8 cellular contexts compared by ENCODE assay signal in genomic region chr12:13171921-13172859, GRCh38. TPM values are rescaled to one million over a fixed set of nuclear protein-coding genes. Genes with fewer than 3 reads are reported as not detected.
DNase-seq lines count a peak whose midpoint lies in the region; ATAC-seq and TF ChIP-seq lines count a peak whose summit lies in the region.

No MANE protein-coding gene starts in this region.

- TF ChIP-seq CTCF in HEK293 (tag by site-specific recombination; IDR thresholded peaks at IDR 0.05) (no peak), body of pancreas (IDR thresholded peaks at IDR 0.05) (no peak), mesothelial cell of epicardium (IDR thresholded peaks at IDR 0.05; ENCODE audit: unreplicated experiment) (no peak)

- no peaks in the 10 kb centered on the region for H3K36me3 Mint-ChIP-seq in mesothelial cell of epicardium
- peaks cover 3% of the 10 kb centered on the region for H3K36me3 Mint-ChIP-seq in activated naive CD4-positive, alpha-beta T cell treated with anti-CD3 and anti-CD28 coated beads, Interleukin-2, amount 10 ng/mL, durations not matched to agents 7 days and 5 days
- H3K36me3 Mint-ChIP-seq in natural killer cell treated with Interleukin-12 subunit alpha and Interleukin-12 subunit beta and Interleukin-15 and Interleukin-18, amount 100 ng/mL, for 72 hours, result no peaks in the 10 kb centered on the region

- WGBS in body of pancreas, 2 donors, result 64 to 65% methylated on average over 14 of the region's 14 CpGs

- peaks cover 68% of the 10 kb centered on the region for H3K4me1 Mint-ChIP-seq in mesothelial cell of epicardium
- H3K4me1 Mint-ChIP-seq in activated naive CD4-positive, alpha-beta T cell treated with anti-CD3 and anti-CD28 coated beads, Interleukin-2, amount 10 ng/mL, durations not matched to agents 7 days and 5 days, result peaks cover 30% of the 10 kb centered on the region
- peaks cover 5 to 6% of the 10 kb centered on the region in 2 donors for H3K4me1 Mint-ChIP-seq in natural killer cell treated with Interleukin-12 subunit alpha and Interleukin-12 subunit beta and Interleukin-15 and Interleukin-18, amount 100 ng/mL, for 72 hours (ENCODE audit: low read depth in 2 of 2)

- no peak for TF ChIP-seq POLR2A in body of pancreas (IDR thresholded peaks at IDR 0.05)

- H3K4me3 ChIP-seq in HEK293 (ENCODE audit: low read depth, low read length), result no peak overlapping the region
- no peak overlapping the region for H3K4me3 ChIP-seq in body of pancreas

- H3K27me3 ChIP-seq in body of pancreas, result no peaks in the 10 kb centered on the region

- intact Hi-C loops in body of pancreas (cut with DNase I), result no loop called here

- no peaks in the 10 kb centered on the region for H3K27me3 Mint-ChIP-seq in mesothelial cell of epicardium (ENCODE audit: low read depth)
- peaks cover 54% of the 10 kb centered on the region for H3K27me3 Mint-ChIP-seq in activated naive CD4-positive, alpha-beta T cell treated with anti-CD3 and anti-CD28 coated beads, Interleukin-2, amount 10 ng/mL, durations not matched to agents 7 days and 5 days
- peaks cover 45 to 55% of the 10 kb centered on the region in 2 donors for H3K27me3 Mint-ChIP-seq in natural killer cell treated with Interleukin-12 subunit alpha and Interleukin-12 subunit beta and Interleukin-15 and Interleukin-18, amount 100 ng/mL, for 72 hours

- DNase-seq in Caki2 (ENCODE audit: low read depth), result peak; percentile 94
- DNase-seq in body of pancreas, result peak in 2 of 4 donors; percentile 44 to 50
- peak; percentile 49 to 77 for DNase-seq in mesothelial cell of epicardium (ENCODE audit: low spot score in 2 of 2, unreplicated experiment in 2 of 2)
- DNase-seq in activated naive CD4-positive, alpha-beta T cell treated with anti-CD3 and anti-CD28 coated beads, Interleukin-2, amount 10 ng/mL, durations not matched to agents 7 days and 5 days, result no peak
- DNase-seq in natural killer cell treated with Interleukin-12 subunit alpha and Interleukin-12 subunit beta and Interleukin-15 and Interleukin-18, amount 100 ng/mL, for 72 hours (ENCODE audit: low spot score), result no peak
- no peak for DNase-seq in T-helper 9 cell

- H3K27ac Mint-ChIP-seq in mesothelial cell of epicardium, result peak overlapping the region; percentile 96
- no peak overlapping the region for H3K27ac Mint-ChIP-seq in activated naive CD4-positive, alpha-beta T cell treated with anti-CD3 and anti-CD28 coated beads, Interleukin-2, amount 10 ng/mL, durations not matched to agents 7 days and 5 days
- H3K27ac Mint-ChIP-seq in natural killer cell treated with Interleukin-12 subunit alpha and Interleukin-12 subunit beta and Interleukin-15 and Interleukin-18, amount 100 ng/mL, for 72 hours, result no peak overlapping the region

- H3K9me3 ChIP-seq in HEK293 (ENCODE audit: control insufficient read depth, insufficient read depth, low read depth, low read length) (no peaks in the 10 kb centered on the region), body of pancreas (no peaks in the 10 kb centered on the region)

- CTCF ChIA-PET in HEK293 (lab: Yijun Ruan, JAX), result interaction anchor here (0.6 kb wide), 1 partner anchor 620 kb away, joined by 3 read pairs; no protein-coding TSS in a partner anchor
- CTCF ChIA-PET in activated naive CD4-positive, alpha-beta T cell treated with anti-CD3 and anti-CD28 coated beads, Interleukin-2, amount 10 ng/mL, durations not matched to agents 7 days and 5 days (lab: Charles Lee), result no interaction called here

- H3K27ac ChIP-seq in HEK293 (ENCODE audit: extremely low read depth, low read depth, low read length) (no peak overlapping the region), body of pancreas (no peak overlapping the region)

- peaks cover 6% of the 10 kb centered on the region for H3K9me3 Mint-ChIP-seq in mesothelial cell of epicardium
- peaks cover 5% of the 10 kb centered on the region for H3K9me3 Mint-ChIP-seq in activated naive CD4-positive, alpha-beta T cell treated with anti-CD3 and anti-CD28 coated beads, Interleukin-2, amount 10 ng/mL, durations not matched to agents 7 days and 5 days
- H3K9me3 Mint-ChIP-seq in natural killer cell treated with Interleukin-12 subunit alpha and Interleukin-12 subunit beta and Interleukin-15 and Interleukin-18, amount 100 ng/mL, for 72 hours, result no peaks in the 10 kb centered on the region

- POLR2A ChIA-PET in HEK293 (lab: Yijun Ruan, JAX), result no interaction called here

- H3K36me3 ChIP-seq in HEK293 (ENCODE audit: control insufficient read depth in 2 of 2, insufficient read depth in 1 of 2, low read length in 2 of 2) (no peaks in the 10 kb centered on the region), body of pancreas (replicated peaks in 1 of 2; ENCODE audit: insufficient read depth in 1 of 2, low read depth in 2 of 2) (no peaks in the 10 kb centered on the region)

- H3K4me1 ChIP-seq in HEK293 (ENCODE audit: control insufficient read depth, insufficient read depth, low read length) (no peaks in the 10 kb centered on the region), body of pancreas (no peaks in the 10 kb centered on the region)

- ATAC-seq in body of pancreas (peak; percentile 51), HG02610 (IDR thresholded peaks at IDR 0.05; ENCODE audit: unreplicated experiment) (no peak)
- ATAC-seq in natural killer cell treated with Interleukin-12 subunit alpha and Interleukin-12 subunit beta and Interleukin-15 and Interleukin-18, amount 100 ng/mL, for 72 hours, result no peak

- no peak overlapping the region for H3K4me3 Mint-ChIP-seq in mesothelial cell of epicardium
- no peak overlapping the region for H3K4me3 Mint-ChIP-seq in activated naive CD4-positive, alpha-beta T cell treated with anti-CD3 and anti-CD28 coated beads, Interleukin-2, amount 10 ng/mL, durations not matched to agents 7 days and 5 days
- H3K4me3 Mint-ChIP-seq in natural killer cell treated with Interleukin-12 subunit alpha and Interleukin-12 subunit beta and Interleukin-15 and Interleukin-18, amount 100 ng/mL, for 72 hours, result no peak overlapping the region

- in situ Hi-C loops in Caki2 (cut with HindIII; ENCODE audit: low pct_unique_long_range_greater_than_20kb, low sequenced_read_pairs), result no loop called here

TF ChIP-seq in HEK293, 187 proteins besides CTCF, POLR2A, EP300 and RAD21:
- TF ChIP-seq KLF17 (tag by site-specific recombination; IDR thresholded peaks at IDR 0.05), result peak; percentile 66
- TF ChIP-seq ZFHX2 (tag by site-specific recombination; conservative IDR thresholded peaks at IDR 0.05), result peak; percentile 30; the same call in 1 of the 2 replicates
- no peak for TF ChIP-seq KLF9 (tag by site-specific recombination; IDR thresholded peaks at IDR 0.05; ENCODE audit: low read depth)
- TF ChIP-seq TRIM28 (IDR thresholded peaks at IDR 0.05; ENCODE audit: borderline replicate concordance, low read length), result no peak
- 0 out of 2 replicates have a peak, but pooled peaks have one; percentile 17 for TF ChIP-seq PRDM1 (tag by site-specific recombination; IDR thresholded peaks at IDR 0.05)
- TF ChIP-seq ZNF529 (tag by site-specific recombination; IDR thresholded peaks at IDR 0.05; ENCODE audit: insufficient replicate concordance), result no peak

RNA-seq across cellular contexts. Expression of gene EMP1, which starts 24.3 kb away (rescaled TPM):
- 7.8 and 17.2 TPM in 2 replicates for total RNA-seq in Caki2 (2014; rRNA removed; shearing (Covaris generic); ENCODE audit: low replicate concordance)
- total RNA-seq in body of pancreas, result 10 to 100 TPM; 29.0 to 40.5 TPM
- 16.3 to 19.0 TPM (median 16.5 TPM) in 3 replicates for total RNA-seq in mesothelial cell of epicardium
- 1 to 10 TPM; 1.4 to 4.2 TPM for total RNA-seq in natural killer cell treated with Interleukin-12 subunit alpha and Interleukin-12 subunit beta and Interleukin-15 and Interleukin-18, amount 100 ng/mL, for 72 hours

Comparison
In these comparisons a context has a peak if more than half of its experiments do, and no peak if none do; other contexts are left out.
1. DNase-seq: peak in Caki2 (single experiment) and mesothelial cell of epicardium (2 of 2); none in activated naive CD4-positive, alpha-beta T cell treated with anti-CD3 and anti-CD28 coated beads, Interleukin-2, amount 10 ng/mL, durations not matched to agents 7 days and 5 days (single experiment), natural killer cell treated with Interleukin-12 subunit alpha and Interleukin-12 subunit beta and Interleukin-15 and Interleukin-18, amount 100 ng/mL, for 72 hours (single experiment) and T-helper 9 cell (single experiment).